8 cellular contexts compared by ENCODE assay signal in the genomic region with DNA sequence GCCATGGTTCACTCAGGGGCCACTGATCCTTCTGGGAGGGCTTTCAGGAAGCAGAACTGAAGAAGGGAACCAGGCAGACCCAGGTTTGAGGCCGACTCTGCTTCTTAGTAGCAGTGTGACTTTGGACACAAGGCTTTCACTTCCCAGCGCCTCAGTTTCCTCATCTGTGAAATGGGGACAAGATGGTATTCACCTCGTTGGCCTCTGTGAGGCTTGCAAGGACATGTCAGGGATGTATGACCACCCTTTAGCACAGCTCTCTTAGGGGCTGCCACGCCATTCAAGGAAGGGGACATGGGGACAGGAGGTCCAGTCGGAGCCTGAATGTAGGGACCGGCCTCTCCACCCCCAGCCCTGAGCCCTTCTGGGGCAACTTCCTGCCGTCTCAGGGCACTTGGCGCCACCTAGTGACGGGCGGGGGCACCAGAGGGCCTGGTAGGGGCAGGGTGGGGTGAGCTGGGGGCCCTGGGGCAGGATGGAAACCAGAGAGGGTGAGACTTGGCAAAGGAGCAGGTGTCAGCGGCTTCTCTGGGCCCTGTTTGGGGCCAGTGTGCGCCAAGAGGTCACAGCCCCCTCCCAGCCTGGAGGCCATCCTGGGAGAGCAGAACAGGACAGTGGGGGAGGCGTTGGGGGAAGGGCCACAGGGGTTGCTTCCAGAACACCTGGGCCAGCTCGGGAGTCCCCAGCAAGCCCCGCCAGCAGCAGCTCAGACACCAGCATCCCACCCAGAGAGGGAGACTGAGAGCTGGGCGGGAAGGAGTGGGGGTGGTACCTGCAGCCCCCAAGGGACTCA.
DNase-seq lines count a peak whose midpoint lies in the region; ATAC-seq and TF ChIP-seq lines count a peak whose summit lies in the region.

No MANE protein-coding gene starts in this region.

- H3K4me3 ChIP-seq in AG10803 (ENCODE audit: low read length) (no peak overlapping the region), RWPE2 (ENCODE audit: severe bottlenecking) (no peak overlapping the region), iPS DF 6.9 (ENCODE audit: low read length) (no peak overlapping the region)

- no peaks in the 10 kb centered on the region for H3K4me1 ChIP-seq in RWPE2 (ENCODE audit: insufficient read depth, poor library complexity, severe bottlenecking)
- H3K4me1 ChIP-seq in iPS DF 6.9 (ENCODE audit: control insufficient read depth, insufficient read depth, low read length) = peaks cover 6% of the 10 kb centered on the region; the same call in 1 of the 2 replicates

- WGBS in iPS DF 6.9 (ENCODE audit: insufficient coverage, insufficient read length) = no CpG with 5 or more reads among the region's 16 CpGs

- DNase-seq in AG10803 (ENCODE audit: low read depth) = no peak
- peak; percentile 78 for DNase-seq in GM20000 (ENCODE audit: low spot score)
- DNase-seq in RWPE2 (ENCODE audit: low spot score) = no peak
- peak; percentile 70 for DNase-seq in activated gamma-delta T cell treated with anti-CD3 and anti-CD28 coated beads, Interleukin-2, amount 50 U/mL, for 16 hours (ENCODE audit: low read depth)
- peak; percentile 35 for DNase-seq in iPS DF 6.9 (ENCODE audit: low read depth, low spot score)
- DNase-seq in stimulated activated CD4-positive, alpha-beta T cell treated with anti-CD3 and anti-CD28 coated beads, TNF-alpha, amount 100 ng/mL, for 4 hours (ENCODE audit: low read depth in 3 of 3) = peak; percentile 44 to 63 (median 54)

- H3K27ac ChIP-seq in RWPE2 (ENCODE audit: poor library complexity, severe bottlenecking) (no peak overlapping the region), iPS DF 6.9 (ENCODE audit: low read length) (no peak overlapping the region)

- no peaks in the 10 kb centered on the region for H3K27me3 ChIP-seq in RWPE2 (ENCODE audit: insufficient read depth, poor library complexity, severe bottlenecking)
- no peaks in the 10 kb centered on the region for H3K27me3 ChIP-seq in iPS DF 6.9 (ENCODE audit: control insufficient read depth, insufficient read depth, low read length)

- H3K36me3 ChIP-seq in RWPE2 (ENCODE audit: low read depth) (no peaks in the 10 kb centered on the region), iPS DF 6.9 (ENCODE audit: control insufficient read depth, insufficient read depth, low read length) (no peaks in the 10 kb centered on the region)

- H3K9me3 ChIP-seq in RWPE2 (ENCODE audit: severe bottlenecking) (no peaks in the 10 kb centered on the region), iPS DF 6.9 (ENCODE audit: control insufficient read depth, insufficient read depth, low read length) (no peaks in the 10 kb centered on the region)

- ATAC-seq in RWPE2 (ENCODE audit: low read depth) (peak; percentile 65; the same call in 2 of the 3 replicates), GM18498 (IDR thresholded peaks at IDR 0.05; ENCODE audit: unreplicated experiment) (no peak), HG02571 (IDR thresholded peaks at IDR 0.05; ENCODE audit: unreplicated experiment) (no peak)

- TF ChIP-seq CTCF in AG10803 (conservative IDR thresholded peaks at IDR 0.05; ENCODE audit: low read length) = peak; percentile 27
- TF ChIP-seq CTCF in GM20000 (IDR thresholded peaks at IDR 0.05; ENCODE audit: extremely low read depth, missing control alignments) = peak; percentile 55
- TF ChIP-seq CTCF in RWPE2 (IDR thresholded peaks at IDR 0.05; ENCODE audit: poor library complexity, severe bottlenecking) = peak; percentile 67

Comparison
In these comparisons a context has a peak if more than half of its experiments do, and no peak if none do; other contexts are left out.
1. DNase-seq: peak in GM20000 (single experiment), activated gamma-delta T cell treated with anti-CD3 and anti-CD28 coated beads, Interleukin-2, amount 50 U/mL, for 16 hours (single experiment), iPS DF 6.9 (single experiment) and stimulated activated CD4-positive, alpha-beta T cell treated with anti-CD3 and anti-CD28 coated beads, TNF-alpha, amount 100 ng/mL, for 4 hours (3 of 3); none in AG10803 (single experiment) and RWPE2 (single experiment).
2. Peak in every context shown above with its lines, with median percentiles within 50 percentile points of each other: CTCF ChIP-seq.